Comparison of ENCODE assay signal across 8 cellular contexts in genomic region chr6:26607434-26608230, GRCh38. TPM values are rescaled to one million over a fixed set of nuclear protein-coding genes. Genes with fewer than 3 reads are reported as not detected.
DNase-seq lines count a peak whose midpoint lies in the region; ATAC-seq and TF ChIP-seq lines count a peak whose summit lies in the region.

No MANE protein-coding gene starts in this region.

- TF ChIP-seq CTCF in NB4 (IDR thresholded peaks at IDR 0.05; ENCODE audit: low read depth, low read length) (peak; percentile 69), adrenal gland (IDR thresholded peaks at IDR 0.05) (peak; percentile 47 to 76 (median 67)), right atrium auricular region (IDR thresholded peaks at IDR 0.05) (peak; percentile 27 to 70)

- H3K27ac ChIP-seq in adrenal gland (no peak overlapping the region), right atrium auricular region (no peak overlapping the region)

- H3K4me1 ChIP-seq in adrenal gland (replicated peaks in 1 of 2) (no peaks in the 10 kb centered on the region), right atrium auricular region (no peaks in the 10 kb centered on the region), skeletal muscle satellite cell (ENCODE audit: control insufficient read depth, insufficient read depth, low read length) (no peaks in the 10 kb centered on the region)

- H3K9ac ChIP-seq in skeletal muscle satellite cell (ENCODE audit: low read depth, low read length): no peak overlapping the region

- intact Hi-C loops in adrenal gland (cut with DNase I): loop anchor here (2.0 kb wide), 1 partner anchor 471 kb away; no protein-coding TSS in a partner anchor

- H3K36me3 ChIP-seq in adrenal gland (replicated peaks in 1 of 2): no peaks in the 10 kb centered on the region
- no peaks in the 10 kb centered on the region for H3K36me3 ChIP-seq in right atrium auricular region
- no peaks in the 10 kb centered on the region for H3K36me3 ChIP-seq in skeletal muscle satellite cell (ENCODE audit: insufficient read depth, low read length)

- no peaks in the 10 kb centered on the region for H3K27me3 ChIP-seq in adrenal gland
- no peaks in the 10 kb centered on the region for H3K27me3 ChIP-seq in right atrium auricular region
- H3K27me3 ChIP-seq in skeletal muscle satellite cell (ENCODE audit: control insufficient read depth, insufficient read depth, low read length): peaks cover 20% of the 10 kb centered on the region

- H3K9me3 ChIP-seq in adrenal gland (replicated peaks in 1 of 3): no peaks in the 10 kb centered on the region
- no peaks in the 10 kb centered on the region for H3K9me3 ChIP-seq in right atrium auricular region
- no peaks in the 10 kb centered on the region for H3K9me3 ChIP-seq in skeletal muscle satellite cell (replicated peaks; ENCODE audit: low read length)

- no peak overlapping the region for H3K4me3 ChIP-seq in NB4 (ENCODE audit: low read depth, low read length)
- peak overlapping the region in 1 of 4 donors; percentile 30 for H3K4me3 ChIP-seq in adrenal gland
- peak overlapping the region in 1 of 2 donors; percentile 20 for H3K4me3 ChIP-seq in right atrium auricular region
- peak overlapping the region; percentile 25 for H3K4me3 ChIP-seq in skeletal muscle satellite cell (ENCODE audit: low read length)

- peak overlapping the region; percentile 60 for H3K4me2 ChIP-seq in skeletal muscle satellite cell (ENCODE audit: low read length)

- WGBS in adrenal gland, 4 donors: 30 to 45% (median 38%) methylated on average over 7 of the region's 7 CpGs

- TF ChIP-seq POLR2A in NB4 (IDR thresholded peaks at IDR 0.05; ENCODE audit: extremely low read depth, insufficient read length): no peak
- TF ChIP-seq POLR2A in adrenal gland (IDR thresholded peaks at IDR 0.05): no peak

- ATAC-seq in GM21717 (IDR thresholded peaks at IDR 0.05; ENCODE audit: unreplicated experiment): peak; percentile 68

- peak; percentile 0 for DNase-seq in DMS79 (lab: John Stamatoyannopoulos, UW)
- DNase-seq in NB4 (ENCODE audit: low read depth): peak; percentile 76
- peak; percentile 44 for DNase-seq in SKM-1 (lab: John Stamatoyannopoulos, UW; ENCODE audit: unreplicated experiment)
- peak; percentile 41 to 75 (median 54) for DNase-seq in adrenal gland
- no peak for DNase-seq in right atrium auricular region (ENCODE audit: low spot score)
- no peak for DNase-seq in ureter (ENCODE audit: low spot score)

RNA-seq across cellular contexts. Expression of gene ABT1, which starts 10.9 kb away (rescaled TPM):
- total RNA-seq in adrenal gland: 10 to 100 TPM; 11.4 to 21.6 (median 12.4) TPM
- 10 to 100 TPM in 1 of 3 donors, 1 to 10 TPM in 2; 7.3 to 10.1 (median 9.1) TPM for polyA plus RNA-seq in adrenal gland
- 1 to 10 TPM; 7.3 to 8.8 TPM for total RNA-seq in right atrium auricular region
- 12.9 and 15.1 TPM in 2 replicates for total RNA-seq in skeletal muscle satellite cell (2012; rRNA removed)
- total RNA-seq in ureter: 17.0 TPM

RNA-seq across cellular contexts. Expression of gene ZNF322, which starts 51.9 kb away (rescaled TPM):
- total RNA-seq in adrenal gland: 10 to 100 TPM; 10.6 to 37.5 (median 23.2) TPM
- 10 to 100 TPM in 1 of 3 donors, 1 to 10 TPM in 2; 5.3 to 22.5 (median 8.6) TPM for polyA plus RNA-seq in adrenal gland
- total RNA-seq in right atrium auricular region: 1 to 10 TPM; 7.5 to 7.8 TPM
- total RNA-seq in skeletal muscle satellite cell (2012; rRNA removed): 10.0 and 12.4 TPM in 2 replicates
- 27.7 TPM for total RNA-seq in ureter

Comparison
In these comparisons a context has a peak if more than half of its experiments do, and no peak if none do; other contexts are left out.
1. DNase-seq: peak in DMS79 (single experiment), NB4 (single experiment), SKM-1 (single experiment) and adrenal gland (7 of 7); none in right atrium auricular region (single experiment) and ureter (single experiment).
2. Peak in every context shown above with its lines, with median percentiles within 50 percentile points of each other: CTCF ChIP-seq.